In the genomic region with DNA sequence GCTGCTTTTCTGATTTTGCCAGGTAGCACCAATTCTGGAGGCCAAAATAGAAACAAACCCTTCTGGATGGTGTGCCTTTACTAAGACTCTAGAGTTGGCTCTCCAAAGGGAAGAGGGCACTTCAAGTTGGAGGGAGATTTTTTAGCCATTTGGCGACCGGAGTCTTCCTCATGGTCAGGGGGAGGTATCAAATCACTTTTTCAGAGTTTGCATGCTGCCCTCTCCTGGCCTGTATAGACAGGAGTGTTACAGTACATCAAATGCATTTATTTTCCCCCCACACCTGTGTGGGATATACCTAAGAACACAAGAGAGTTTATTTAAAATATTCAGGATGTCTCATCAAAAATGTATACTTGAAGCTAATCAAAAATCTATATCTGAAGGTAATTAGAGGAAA, we compare ENCODE assay signal across 13 cellular contexts. TPM values are rescaled to one million over a fixed set of nuclear protein-coding genes. Genes with fewer than 3 reads are reported as not detected.
A peak's percentile ranks its signal among the peaks of the same experiment; 100 is the strongest.
DNase-seq lines count a peak whose midpoint lies in the region; ATAC-seq and TF ChIP-seq lines count a peak whose summit lies in the region.
"Had no signal": no experiment of that assay in that cellular context is flagged by ENCODE, and none has a peak within 500 bp of the region (broad histone marks: within the 10 kb centered on the region; RNA-seq: fewer than 3 reads in every experiment).

No MANE protein-coding gene starts in this region.

- H3K27me3 Mint-ChIP-seq in activated CD4-positive, alpha-beta T cell treated with anti-CD3 and anti-CD28 coated beads for 36 hours: peaks cover 33% of the 10 kb centered on the region

- POLR2A ChIA-PET in activated CD4-positive, alpha-beta T cell treated with anti-CD3 and anti-CD28 coated beads for 36 hours (lab: Charles Lee): no interaction called here

- no peaks in the 10 kb centered on the region for H3K9me3 Mint-ChIP-seq in activated CD4-positive, alpha-beta T cell treated with anti-CD3 and anti-CD28 coated beads for 36 hours (ENCODE audit: low read depth)
- H3K9me3 Mint-ChIP-seq: CD8-positive, alpha-beta T cell had no signal

- H3K9ac ChIP-seq in OCI-LY3 (ENCODE audit: low read length): no peak overlapping the region

- CTCF ChIA-PET in activated CD4-positive, alpha-beta T cell treated with anti-CD3 and anti-CD28 coated beads for 36 hours (lab: Charles Lee): interaction anchor here (0.6 kb wide), 1 partner anchor 55 kb away, joined by 3 read pairs; no protein-coding TSS in a partner anchor

- H3K79me2 ChIP-seq in OCI-LY3 (ENCODE audit: low read length): no peaks in the 10 kb centered on the region

- H2AFZ ChIP-seq in OCI-LY3 (ENCODE audit: low read depth, low read length): peak overlapping the region; percentile 75; the same call in 1 of the 2 replicates

- peak; percentile 91 for TF ChIP-seq CTCF in OCI-LY3 (IDR thresholded peaks at IDR 0.05; ENCODE audit: low read depth, low read length)
- peak; percentile 34 for TF ChIP-seq CTCF in fibroblast of pulmonary artery (IDR thresholded peaks at IDR 0.05; ENCODE audit: low read length, missing control alignments)
- peak; percentile 12 for TF ChIP-seq CTCF in upper lobe of right lung (IDR thresholded peaks at IDR 0.05)

- no peaks in the 10 kb centered on the region for H3K36me3 Mint-ChIP-seq in activated CD4-positive, alpha-beta T cell treated with anti-CD3 and anti-CD28 coated beads for 36 hours (ENCODE audit: low read depth)
- H3K36me3 Mint-ChIP-seq: CD8-positive, alpha-beta T cell had no signal

- H3K27me3 ChIP-seq in OCI-LY3 (ENCODE audit: low read depth, low read length) (peaks cover 36% of the 10 kb centered on the region), upper lobe of right lung (peaks cover 21% of the 10 kb centered on the region)

- DNase-seq in activated CD4-positive, alpha-beta T cell treated with anti-CD3 and anti-CD28 coated beads for 36 hours: peak; percentile 8
- no peak for DNase-seq in activated CD4-positive, alpha-beta T cell treated with anti-CD3 and anti-CD28 coated beads for 1 hour
- DNase-seq in fibroblast of pulmonary artery (ENCODE audit: low read depth): peak; percentile 10
- no peak for DNase-seq in upper lobe of right lung
- DNase-seq in activated T-cell treated with anti-CD3 and anti-CD28 coated beads, Interleukin-2, amount 50 U/mL, for 48 hours: no peak
- DNase-seq in NCI-H510A (lab: John Stamatoyannopoulos, UW): no peak
- no peak for DNase-seq in activated gamma-delta T cell treated with Interleukin-2 at 50 U/mL for 16 hours
- DNase-seq: cortex of kidney, stomach had no signal

- no peaks in the 10 kb centered on the region for H3K9me3 ChIP-seq in OCI-LY3 (ENCODE audit: insufficient read depth, low read length)
- H3K9me3 ChIP-seq in upper lobe of right lung: no peaks in the 10 kb centered on the region
- H3K9me3 ChIP-seq: stomach had no signal

- H3K36me3 ChIP-seq in OCI-LY3 (replicated peaks; ENCODE audit: low read depth, low read length): no peaks in the 10 kb centered on the region
- no peaks in the 10 kb centered on the region for H3K36me3 ChIP-seq in upper lobe of right lung
- H3K36me3 ChIP-seq: stomach had no signal

- no peaks in the 10 kb centered on the region for H4K20me1 ChIP-seq in OCI-LY3 (ENCODE audit: insufficient read depth, low read length)

- H3K27ac ChIP-seq in OCI-LY3 (ENCODE audit: low read length) (no peak overlapping the region), upper lobe of right lung (no peak overlapping the region)
- H3K27ac ChIP-seq: skin epidermis had no signal

- H3K27ac Mint-ChIP-seq in activated CD4-positive, alpha-beta T cell treated with anti-CD3 and anti-CD28 coated beads for 36 hours: no peak overlapping the region
- H3K27ac Mint-ChIP-seq: CD8-positive, alpha-beta T cell had no signal

- intact Hi-C loops in activated CD4-positive, alpha-beta T cell treated with anti-CD3 and anti-CD28 coated beads for 36 hours (cut with DNase I, micrococcal nuclease): loop anchor here (5.0 kb wide), 2 partner anchors 151 to 416 kb away; no protein-coding TSS in a partner anchor
- intact Hi-C loops in upper lobe of right lung (cut with DNase I): no loop called here

- H3K4me3 ChIP-seq in OCI-LY3 (ENCODE audit: low read length): peak overlapping the region; percentile 39
- H3K4me3 ChIP-seq in fibroblast of pulmonary artery (replicated peaks; ENCODE audit: low read depth, low read length): no peak overlapping the region
- no peak overlapping the region for H3K4me3 ChIP-seq in upper lobe of right lung
- H3K4me3 ChIP-seq: skin epidermis, stomach had no signal

- peaks cover 24% of the 10 kb centered on the region for H3K4me1 Mint-ChIP-seq in activated CD4-positive, alpha-beta T cell treated with anti-CD3 and anti-CD28 coated beads for 36 hours

- H3K4me1 ChIP-seq in OCI-LY3 (ENCODE audit: low read length) (peaks cover 23% of the 10 kb centered on the region), upper lobe of right lung (no peaks in the 10 kb centered on the region)

- H3K4me2 ChIP-seq in OCI-LY3 (ENCODE audit: low read length): peak overlapping the region; percentile 64

- no peak overlapping the region for H3K4me3 Mint-ChIP-seq in activated CD4-positive, alpha-beta T cell treated with anti-CD3 and anti-CD28 coated beads for 36 hours
- H3K4me3 Mint-ChIP-seq: CD8-positive, alpha-beta T cell had no signal

- no peak for ATAC-seq in activated CD4-positive, alpha-beta T cell treated with anti-CD3 and anti-CD28 coated beads for 36 hours
- ATAC-seq in upper lobe of right lung: peak; percentile 40
- ATAC-seq: CD8-positive, alpha-beta T cell had no signal

RNA-seq across cellular contexts. Expression of a gene that starts 3.2 kb away (rescaled TPM):
- under 1 TPM; 0.07 TPM for total RNA-seq in activated CD4-positive, alpha-beta T cell treated with anti-CD3 and anti-CD28 coated beads for 36 hours
- 0.64 TPM for total RNA-seq in upper lobe of right lung
- total RNA-seq: activated CD8-positive, alpha-beta memory T cell treated with anti-CD3 and anti-CD28 coated beads for 36 hours; CD8-positive, alpha-beta T cell had no signal

Comparison
In these comparisons a context has a peak if more than half of its experiments do, and no peak if none do; other contexts are left out.
1. DNase-seq: peak in activated CD4-positive, alpha-beta T cell treated with anti-CD3 and anti-CD28 coated beads for 36 hours (single experiment) and fibroblast of pulmonary artery (single experiment); none in activated CD4-positive, alpha-beta T cell treated with anti-CD3 and anti-CD28 coated beads for 1 hour (single experiment), upper lobe of right lung (single experiment), activated T-cell treated with anti-CD3 and anti-CD28 coated beads, Interleukin-2, amount 50 U/mL, for 48 hours (0 of 2), NCI-H510A (single experiment) and activated gamma-delta T cell treated with Interleukin-2 at 50 U/mL for 16 hours (single experiment).
2. CTCF ChIP-seq: peak in every context shown above with its lines; median percentile 91 in OCI-LY3; 34 in fibroblast of pulmonary artery; 12 in upper lobe of right lung.